Comparison of ENCODE assay signal across 16 cellular contexts in genomic region chr7:67738958-67739357, GRCh38.
DNase-seq lines count a peak whose midpoint lies in the region; ATAC-seq and TF ChIP-seq lines count a peak whose summit lies in the region.
"Had no signal": no experiment of that assay in that cellular context is flagged by ENCODE, and none has a peak within 500 bp of the region (broad histone marks: within the 10 kb centered on the region; RNA-seq: fewer than 3 reads in every experiment).

No MANE protein-coding gene starts in this region.

- POLR2A ChIA-PET in Caco-2 (lab: Charles Lee): no interaction called here

- ATAC-seq in left cardiac atrium: peak; percentile 88 to 97

- CTCF ChIA-PET in Caco-2 (lab: Charles Lee): no interaction called here

- no peaks in the 10 kb centered on the region for H3K4me1 Mint-ChIP-seq in Caco-2 (ENCODE audit: low read depth, unreplicated experiment)
- H3K4me1 Mint-ChIP-seq: activated CD4-positive, alpha-beta memory T cell treated with anti-CD3 and anti-CD28 coated beads, Interleukin-2, amount 10 ng/mL, durations not matched to agents 7 days and 5 days; CD14-positive monocyte had no signal

- no peaks in the 10 kb centered on the region for H3K27me3 ChIP-seq in Caco-2 (replicated peaks; ENCODE audit: control insufficient read depth, insufficient read depth, low read length)
- H3K27me3 ChIP-seq: uterus had no signal

- intact Hi-C loops in left cardiac atrium (cut with DNase I): no loop called here
- intact Hi-C loops in Caco-2 (cut with micrococcal nuclease; ENCODE audit: unreplicated experiment): no loop called here

- H3K9me3 ChIP-seq in SK-N-MC (ENCODE audit: low read depth, low read length): no peaks in the 10 kb centered on the region
- H3K9me3 ChIP-seq in Caco-2: no peaks in the 10 kb centered on the region
- H3K9me3 ChIP-seq: uterus had no signal

- DNase-seq in GM03348 (ENCODE audit: low spot score): peak; percentile 61
- DNase-seq in SK-N-MC (ENCODE audit: low read depth, low spot score): peak; percentile 91
- peak; percentile 34 for DNase-seq in left cardiac atrium
- DNase-seq in skeletal muscle cell (ENCODE audit: low read depth): peak; percentile 2
- DNase-seq in Caco-2: no peak
- DNase-seq in KBM-7: no peak
- no peak for DNase-seq in NCI-H2081 treated with DMSO at 0.1 percent for 48 hours (lab: John Stamatoyannopoulos, UW)
- DNase-seq in coronary artery (ENCODE audit: low spot score): no peak
- DNase-seq: activated CD4-positive, alpha-beta memory T cell treated with anti-CD3 and anti-CD28 coated beads, Interleukin-2, amount 10 ng/mL, durations not matched to agents 7 days and 5 days; activated naive CD4-positive, alpha-beta T cell treated with anti-CD3 and anti-CD28 coated beads, Interleukin-2, amount 50 U/mL, for 16 hours; cortex of kidney; hypothalamus; NCI-H1417 treated with DMSO at 0.1 percent for 48 hours; T-helper 1 cell had no signal

- no TSS peak for BruUV-seq in Caco-2 (replicated peaks; lab: Mats Ljungman, UMichigan)

- peak overlapping the region; percentile 63 for H3K27ac ChIP-seq in SK-N-MC
- no peak overlapping the region for H3K27ac ChIP-seq in coronary artery
- H3K27ac ChIP-seq: uterus had no signal

- no peaks in the 10 kb centered on the region for H3K36me3 Mint-ChIP-seq in Caco-2 (ENCODE audit: insufficient read depth, unreplicated experiment)
- H3K36me3 Mint-ChIP-seq: CD14-positive monocyte had no signal

- TF ChIP-seq CTCF in Caco-2 (IDR thresholded peaks at IDR 0.05; ENCODE audit: insufficient read depth in 1 of 2, low read depth in 1 of 2, low read length in 1 of 2, severe bottlenecking in 1 of 2, unreplicated experiment in 1 of 2) (no peak), coronary artery (IDR thresholded peaks at IDR 0.05) (no peak)

- no peaks in the 10 kb centered on the region for H3K36me3 ChIP-seq in SK-N-MC (ENCODE audit: insufficient read depth, low read length)
- no peaks in the 10 kb centered on the region for H3K36me3 ChIP-seq in Caco-2 (ENCODE audit: control insufficient read depth, insufficient read depth, low read length)
- H3K36me3 ChIP-seq: uterus had no signal

- H3K4me3 ChIP-seq in SK-N-MC: peak overlapping the region; percentile 21; the same call in 1 of the 2 replicates
- no peak overlapping the region for H3K4me3 ChIP-seq in skeletal muscle cell (ENCODE audit: low read depth, low read length)
- H3K4me3 ChIP-seq in Caco-2 (ENCODE audit: low read depth, low read length): no peak overlapping the region
- H3K4me3 ChIP-seq in coronary artery: no peak overlapping the region
- H3K4me3 ChIP-seq: uterus had no signal

- H3K27ac Mint-ChIP-seq in Caco-2 (ENCODE audit: unreplicated experiment): no peak overlapping the region
- H3K27ac Mint-ChIP-seq: activated CD4-positive, alpha-beta memory T cell treated with anti-CD3 and anti-CD28 coated beads, Interleukin-2, amount 10 ng/mL, durations not matched to agents 7 days and 5 days; CD14-positive monocyte had no signal

- no peaks in the 10 kb centered on the region for H3K4me1 ChIP-seq in Caco-2
- H3K4me1 ChIP-seq: uterus had no signal

- H3K4me3 Mint-ChIP-seq in Caco-2 (ENCODE audit: unreplicated experiment): no peak overlapping the region
- H3K4me3 Mint-ChIP-seq: activated CD4-positive, alpha-beta memory T cell treated with anti-CD3 and anti-CD28 coated beads, Interleukin-2, amount 10 ng/mL, durations not matched to agents 7 days and 5 days; CD14-positive monocyte had no signal

- peaks cover 41% of the 10 kb centered on the region for H3K9me3 Mint-ChIP-seq in Caco-2 (ENCODE audit: unreplicated experiment)

- in situ Hi-C loops in KBM-7 (cut with MboI; ENCODE audit: low pct_unique_long_range_greater_than_20kb, low sequenced_read_pairs): no loop called here

- no peak overlapping the region for H3K9ac ChIP-seq in SK-N-MC (ENCODE audit: insufficient read length)

- no peaks in the 10 kb centered on the region for H3K27me3 Mint-ChIP-seq in Caco-2 (ENCODE audit: insufficient read depth, unreplicated experiment)
- H3K27me3 Mint-ChIP-seq: activated CD4-positive, alpha-beta memory T cell treated with anti-CD3 and anti-CD28 coated beads, Interleukin-2, amount 10 ng/mL, durations not matched to agents 7 days and 5 days had no signal

Comparison
In these comparisons a context has a peak if more than half of its experiments do, and no peak if none do; other contexts are left out.
1. DNase-seq: peak in GM03348 (single experiment), SK-N-MC (single experiment), left cardiac atrium (single experiment) and skeletal muscle cell (single experiment); none in Caco-2 (0 of 2), KBM-7 (single experiment), NCI-H2081 treated with DMSO at 0.1 percent for 48 hours (single experiment) and coronary artery (single experiment).